ENCODE assay signal across 14 cellular contexts in the genomic region with DNA sequence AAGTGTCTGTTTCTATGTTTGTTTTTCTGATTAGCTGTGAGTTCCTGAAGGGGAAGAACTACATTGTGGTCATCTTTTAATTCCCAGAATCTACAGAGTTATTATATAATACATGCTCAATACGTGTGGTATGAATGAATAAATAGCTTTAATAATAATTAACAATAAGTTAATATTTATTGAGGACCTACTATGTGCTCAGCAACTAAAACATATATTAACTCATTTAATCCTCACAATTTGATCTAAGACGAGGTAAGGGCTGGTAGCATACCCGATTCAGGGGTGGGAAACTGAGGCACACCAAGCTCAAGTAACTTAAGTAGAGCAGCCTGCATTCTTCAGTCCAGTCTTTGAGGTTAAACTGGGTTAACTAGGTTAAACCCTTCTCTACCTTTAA.
"Had no signal": no experiment of that assay in that cellular context is flagged by ENCODE, and none has a peak within 500 bp of the region (broad histone marks: within the 10 kb centered on the region; RNA-seq: fewer than 3 reads in every experiment).

No MANE protein-coding gene starts in this region.

- DNase-seq: activated CD4-positive, alpha-beta T cell treated with anti-CD3 and anti-CD28 coated beads, Interleukin-2, amount 50 U/mL, for 48 hours; activated CD8-positive, alpha-beta memory T cell treated with anti-CD3 and anti-CD28 coated beads, Interleukin-2, amount 50 U/mL, for 48 hours; activated naive CD4-positive, alpha-beta T cell treated with anti-CD3 and anti-CD28 coated beads for 36 hours; amygdala; dermis blood vessel endothelial cell; retina; SK-N-SH had no signal

- H3K4me3 Mint-ChIP-seq: activated naive CD4-positive, alpha-beta T cell treated with anti-CD3 and anti-CD28 coated beads for 36 hours; brain; type B pancreatic cell had no signal

- H3K27me3 ChIP-seq: hepatocyte, suprapubic skin had no signal

- H3K27ac ChIP-seq: parathyroid adenoma, suprapubic skin had no signal

- H3K27me3 Mint-ChIP-seq: type B pancreatic cell had no signal

- H3K9me3 ChIP-seq: SK-N-SH, suprapubic skin had no signal

- H3K4me3 ChIP-seq: hepatocyte, skin epidermis, suprapubic skin had no signal

- H3K27ac Mint-ChIP-seq: brain, type B pancreatic cell had no signal

- H3K9me3 Mint-ChIP-seq: activated naive CD4-positive, alpha-beta T cell treated with anti-CD3 and anti-CD28 coated beads for 36 hours; type B pancreatic cell had no signal

- ATAC-seq: activated CD4-positive, CD25-positive, alpha-beta regulatory T cell treated with anti-CD3 and anti-CD28 coated beads, Interleukin-2, amount 50 U/mL, for 24 hours had no signal
